Comparison of ENCODE assay signal across 12 cellular contexts in the genomic region with DNA sequence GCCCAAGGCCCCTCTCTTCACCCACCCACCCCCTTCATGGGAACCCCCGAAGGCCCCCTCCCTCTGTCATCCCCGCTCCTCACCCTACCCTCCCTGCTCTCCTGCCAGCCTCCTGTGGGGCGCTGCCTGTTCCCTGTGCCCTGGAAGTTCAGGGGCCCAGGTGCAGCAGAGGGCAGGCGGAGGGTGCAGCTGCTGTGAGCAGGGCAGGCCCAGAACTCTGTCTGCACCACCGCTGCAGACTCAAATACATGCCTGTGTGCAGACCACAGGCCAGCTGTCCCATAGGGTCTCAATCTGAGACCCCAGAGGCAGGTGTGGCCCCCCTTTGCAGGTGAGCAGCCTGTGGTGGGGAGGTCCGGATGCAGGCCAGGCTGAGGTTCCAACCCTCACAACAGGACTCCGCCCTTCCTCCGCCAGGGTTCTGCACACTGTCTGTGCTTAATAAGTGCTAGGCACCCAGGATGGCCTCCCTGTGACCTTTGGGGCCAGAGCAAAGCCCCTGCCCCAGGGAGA.
A peak's percentile ranks its signal among the peaks of the same experiment; 100 is the strongest.
DNase-seq lines count a peak whose midpoint lies in the region; ATAC-seq and TF ChIP-seq lines count a peak whose summit lies in the region.
"Had no signal": no experiment of that assay in that cellular context is flagged by ENCODE, and none has a peak within 500 bp of the region (broad histone marks: within the 10 kb centered on the region; RNA-seq: fewer than 3 reads in every experiment).

No MANE protein-coding gene starts in this region.

- peaks cover 2 to 5% (median 4%) of the 10 kb centered on the region in 3 donors for H3K27me3 Mint-ChIP-seq in CD14-positive monocyte (ENCODE audit: low read depth in 3 of 3)
- peaks cover 15% of the 10 kb centered on the region for H3K27me3 Mint-ChIP-seq in chondrocyte (ENCODE audit: low read depth)
- H3K27me3 Mint-ChIP-seq in naive thymus-derived CD8-positive, alpha-beta T cell: no peaks in the 10 kb centered on the region

- H3K36me3 ChIP-seq in SJSA1: no peaks in the 10 kb centered on the region
- H3K36me3 ChIP-seq: Peyer's patch had no signal

- H3K4me1 ChIP-seq in SJSA1 (replicated peaks): peaks cover 34% of the 10 kb centered on the region

- peaks cover 12% of the 10 kb centered on the region for H3K4me1 Mint-ChIP-seq in CD14-positive monocyte
- H3K4me1 Mint-ChIP-seq in chondrocyte (ENCODE audit: low read depth): peaks cover 8% of the 10 kb centered on the region
- H3K4me1 Mint-ChIP-seq in naive thymus-derived CD8-positive, alpha-beta T cell: peaks cover 17 to 56% (median 37%) of the 10 kb centered on the region in 4 donors

- intact Hi-C loops in CD14-positive monocyte (cut with micrococcal nuclease): no loop called here

- peak overlapping the region; percentile 91 for H3K27ac ChIP-seq in SJSA1

- H3K27ac Mint-ChIP-seq in CD14-positive monocyte (peak overlapping the region in 1 of 7 donors; percentile 54), chondrocyte (ENCODE audit: unreplicated experiment) (no peak overlapping the region)
- peak overlapping the region; percentile 86 to 95 (median 92) for H3K27ac Mint-ChIP-seq in naive thymus-derived CD8-positive, alpha-beta T cell
- H3K27ac Mint-ChIP-seq: activated T-cell treated with anti-CD3 and anti-CD28 coated beads, Interleukin-2, amount 50 U/mL, for 72 hours had no signal

- H3K36me3 Mint-ChIP-seq in CD14-positive monocyte (no peaks in the 10 kb centered on the region), chondrocyte (ENCODE audit: low read depth) (no peaks in the 10 kb centered on the region)
- no peaks in the 10 kb centered on the region for H3K36me3 Mint-ChIP-seq in naive thymus-derived CD8-positive, alpha-beta T cell

- peak; percentile 63 to 76 for ATAC-seq in naive thymus-derived CD8-positive, alpha-beta T cell
- ATAC-seq in HG03571 (IDR thresholded peaks at IDR 0.05; ENCODE audit: unreplicated experiment) (no peak), HG02678 (IDR thresholded peaks at IDR 0.05; ENCODE audit: unreplicated experiment) (no peak)

- H3K4me3 ChIP-seq in SJSA1: no peak overlapping the region
- H3K4me3 ChIP-seq: Peyer's patch had no signal

- H3K4me3 Mint-ChIP-seq in CD14-positive monocyte (no peak overlapping the region), chondrocyte (ENCODE audit: unreplicated experiment) (no peak overlapping the region)
- peak overlapping the region; percentile 62 to 85 (median 78) for H3K4me3 Mint-ChIP-seq in naive thymus-derived CD8-positive, alpha-beta T cell

- TF ChIP-seq CTCF in CD14-positive monocyte (IDR thresholded peaks at IDR 0.05) (no peak), chondrocyte (IDR thresholded peaks at IDR 0.05) (no peak)

- POLR2A ChIA-PET in naive thymus-derived CD8-positive, alpha-beta T cell (lab: Charles Lee): interaction anchor here (1.1 to 4.5 kb wide), 6 partner anchors 13 to 122 kb away, joined by 3 to 23 read pairs (median 12); no protein-coding TSS in a partner anchor

- no peaks in the 10 kb centered on the region for H3K27me3 ChIP-seq in SJSA1 (replicated peaks)
- H3K27me3 ChIP-seq: Peyer's patch had no signal

- H3K9me3 Mint-ChIP-seq in CD14-positive monocyte: peaks cover 0 to 1% (median 0%) of the 10 kb centered on the region in 7 donors
- no peaks in the 10 kb centered on the region for H3K9me3 Mint-ChIP-seq in chondrocyte (ENCODE audit: low read depth)
- H3K9me3 Mint-ChIP-seq in naive thymus-derived CD8-positive, alpha-beta T cell: no peaks in the 10 kb centered on the region
- H3K9me3 Mint-ChIP-seq: activated T-cell treated with anti-CD3 and anti-CD28 coated beads, Interleukin-2, amount 50 U/mL, for 72 hours had no signal

- peak; percentile 38 for DNase-seq in CD14-positive monocyte (ENCODE audit: low spot score)
- no peak for DNase-seq in SJSA1 (ENCODE audit: low read depth in 1 of 2, low spot score in 2 of 2)
- DNase-seq in chondrocyte (ENCODE audit: low spot score): peak; percentile 89
- peak in 6 of 10 donors; percentile 35 to 68 (median 50) for DNase-seq in naive thymus-derived CD8-positive, alpha-beta T cell
- no peak for DNase-seq in NCI-H526 treated with DMSO at 0.1 percent for 48 hours (lab: John Stamatoyannopoulos, UW)
- DNase-seq in NCI-H69 (lab: John Stamatoyannopoulos, UW): no peak
- DNase-seq: activated T-cell treated with anti-CD3 and anti-CD28 coated beads, Interleukin-2, amount 50 U/mL, for 72 hours; COR-L47; effector CD8-positive, alpha-beta T cell had no signal

- no peaks in the 10 kb centered on the region for H3K9me3 ChIP-seq in SJSA1 (replicated peaks)
- H3K9me3 ChIP-seq: Peyer's patch had no signal

Comparison
In these comparisons a context has a peak if more than half of its experiments do, and no peak if none do; other contexts are left out.
1. DNase-seq: peak in CD14-positive monocyte (single experiment), chondrocyte (single experiment) and naive thymus-derived CD8-positive, alpha-beta T cell (6 of 10); none in SJSA1 (0 of 2), NCI-H526 treated with DMSO at 0.1 percent for 48 hours (single experiment) and NCI-H69 (single experiment).
2. H3K4me3 Mint-ChIP-seq: peak in naive thymus-derived CD8-positive, alpha-beta T cell (10 of 10); none in CD14-positive monocyte (0 of 2) and chondrocyte (single experiment).
3. ATAC-seq: peak in naive thymus-derived CD8-positive, alpha-beta T cell (2 of 2); none in HG03571 (single experiment) and HG02678 (single experiment).